In the genomic region with DNA sequence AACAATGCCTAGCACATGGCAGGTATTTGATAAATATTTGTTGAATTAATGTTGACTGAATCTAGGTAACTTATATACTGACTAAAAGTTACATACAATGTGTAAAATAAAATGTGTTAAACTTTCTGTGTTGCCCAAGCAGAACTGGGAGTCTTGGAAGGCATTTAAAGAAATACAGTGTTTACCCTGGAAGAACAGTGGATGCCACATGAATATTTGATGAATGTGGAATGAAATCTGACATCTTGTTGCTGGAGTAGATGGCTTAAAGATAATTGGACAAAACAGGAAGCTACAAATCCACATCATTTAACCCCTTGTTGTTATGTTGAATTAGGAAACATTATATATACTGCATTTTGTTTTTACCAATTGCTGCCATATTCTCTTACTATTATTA, we compare ENCODE assay signal across 31 cellular contexts.
"Had no signal": no experiment of that assay in that cellular context is flagged by ENCODE, and none has a peak within 500 bp of the region (broad histone marks: within the 10 kb centered on the region; RNA-seq: fewer than 3 reads in every experiment).

No MANE protein-coding gene starts in this region.

- ATAC-seq: activated naive CD4-positive, alpha-beta T cell treated with anti-CD3 and anti-CD28 coated beads, Interleukin-2, amount 50 U/mL, for 72 hours; activated naive CD8-positive, alpha-beta T cell treated with anti-CD3 and anti-CD28 coated beads, Interleukin-2, amount 50 U/mL, for 24 hours; activated T-cell treated with anti-CD3 and anti-CD28 coated beads, Interleukin-2, amount 50 U/mL, for 4 hours; activated T-cell treated with anti-CD3 and anti-CD28 coated beads, Interleukin-2, amount 50 U/mL, for 72 hours; activated T-helper 17 cell treated with anti-CD3 and anti-CD28 coated beads, Interleukin-2, amount 50 U/mL, for 72 hours; body of pancreas had no signal

- H3K4me3 ChIP-seq: adrenal gland, ascending aorta, body of pancreas, breast epithelium, cardiac muscle cell had no signal

- H3K27ac ChIP-seq: adrenal gland, ascending aorta, body of pancreas, brain microvascular endothelial cell, breast epithelium, cardiac muscle cell had no signal

- DNase-seq: activated effector memory CD4-positive, alpha-beta T cell treated with anti-CD3 and anti-CD28 coated beads, Interleukin-2, amount 50 U/mL, for 16 hours; activated effector memory CD4-positive, alpha-beta T cell treated with Interleukin-2 at 50 U/mL for 16 hours; activated gamma-delta T cell; activated gamma-delta T cell treated with Interleukin-2 at 50 U/mL for 16 hours; activated naive CD4-positive, alpha-beta T cell; activated naive CD4-positive, alpha-beta T cell treated with anti-CD3 and anti-CD28 coated beads for 36 hours; activated naive CD4-positive, alpha-beta T cell treated with anti-CD3 and anti-CD28 coated beads, Interleukin-2, amount 10 ng/mL, durations not matched to agents 7 days and 5 days; activated naive CD4-positive, alpha-beta T cell treated with anti-CD3 and anti-CD28 coated beads, Interleukin-2, amount 50 U/mL, for 16 hours; activated naive CD4-positive, alpha-beta T cell treated with Interleukin-2 at 50 U/mL for 16 hours; activated naive CD8-positive, alpha-beta T cell treated with anti-CD3 and anti-CD28 coated beads for 36 hours; activated naive CD8-positive, alpha-beta T cell treated with anti-CD3 and anti-CD28 coated beads, Interleukin-2, amount 10 ng/mL, durations not matched to agents 7 days and 5 days; activated naive CD8-positive, alpha-beta T cell treated with anti-CD3 and anti-CD28 coated beads, Interleukin-2, amount 50 U/mL, for 24 hours; activated T-cell treated with anti-CD3 and anti-CD28 coated beads, Interleukin-2, amount 50 U/mL, for 24 hours; activated T-cell treated with anti-CD3 and anti-CD28 coated beads, Interleukin-2, amount 50 U/mL, for 4 hours; activated T-cell treated with anti-CD3 and anti-CD28 coated beads, Interleukin-2, amount 50 U/mL, for 48 hours; activated T-cell treated with anti-CD3 and anti-CD28 coated beads, Interleukin-2, amount 50 U/mL, for 72 hours; adrenal gland; amniotic stem cell; amygdala; anterior cingulate cortex; aorta; body of pancreas; brain microvascular endothelial cell; caudate nucleus; central memory CD4-positive, alpha-beta T cell; cerebellar nuclear complex had no signal
